ENCODE assay signal across 21 cellular contexts in genomic region chr7:103711413-103711812, GRCh38.
DNase-seq lines count a peak whose midpoint lies in the region; ATAC-seq and TF ChIP-seq lines count a peak whose summit lies in the region.
"Had no signal": no experiment of that assay in that cellular context is flagged by ENCODE, and none has a peak within 500 bp of the region (broad histone marks: within the 10 kb centered on the region; RNA-seq: fewer than 3 reads in every experiment).

No MANE protein-coding gene starts in this region.

- no peaks in the 10 kb centered on the region for H3K36me3 ChIP-seq in SK-N-SH (replicated peaks in 1 of 2; ENCODE audit: control insufficient read depth in 1 of 2, insufficient read depth in 2 of 2, low read length in 1 of 2)
- no peaks in the 10 kb centered on the region for H3K36me3 ChIP-seq in GM23248 (ENCODE audit: low read depth)
- no peaks in the 10 kb centered on the region for H3K36me3 ChIP-seq in PC-3 (ENCODE audit: low read depth, low read length)
- no peaks in the 10 kb centered on the region for H3K36me3 ChIP-seq in osteoblast (ENCODE audit: insufficient read depth, low read length)
- H3K36me3 ChIP-seq: BE2C; BLaER1 treated with 17β-estradiol and CSF1 and Interleukin-3, amounts not matched to agents 10 nM and 100 nM had no signal

- H3K4me1 ChIP-seq in SK-N-SH (ENCODE audit: control insufficient read depth in 1 of 2, insufficient read depth in 2 of 2, low read depth in 1 of 2, low read length in 1 of 2) (peaks cover 5 to 17% of the 10 kb centered on the region in 2 experiments; a peak in 2 of 4 replicates), GM23248 (ENCODE audit: insufficient read depth) (peaks cover 30% of the 10 kb centered on the region), PC-3 (ENCODE audit: insufficient read depth, low read length) (peaks cover 28% of the 10 kb centered on the region), osteoblast (ENCODE audit: insufficient read depth, low read length) (peaks cover 10% of the 10 kb centered on the region)
- H3K4me1 ChIP-seq: BLaER1 treated with 17β-estradiol and CSF1 and Interleukin-3, amounts not matched to agents 10 nM and 100 nM had no signal

- H2AFZ ChIP-seq in SK-N-SH (ENCODE audit: low read depth) (no peak overlapping the region), GM23248 (no peak overlapping the region), PC-3 (ENCODE audit: low read length) (no peak overlapping the region), osteoblast (ENCODE audit: low read length) (no peak overlapping the region)
- H2AFZ ChIP-seq: GM23338 had no signal

- no peaks in the 10 kb centered on the region for H3K9me3 ChIP-seq in SK-N-SH
- no peaks in the 10 kb centered on the region for H3K9me3 ChIP-seq in GM23248 (ENCODE audit: low read depth)
- H3K9me3 ChIP-seq in PC-3 (ENCODE audit: low read length): no peaks in the 10 kb centered on the region
- no peaks in the 10 kb centered on the region for H3K9me3 ChIP-seq in osteoblast (ENCODE audit: low read depth, low read length)
- H3K9me3 ChIP-seq: BE2C; BLaER1 treated with 17β-estradiol and CSF1 and Interleukin-3, amounts not matched to agents 10 nM and 100 nM had no signal

- intact Hi-C loops in PC-3 (cut with micrococcal nuclease): no loop called here

- no peak for TF ChIP-seq RAD21 in SK-N-SH (IDR thresholded peaks at IDR 0.05; ENCODE audit: low read length)

- H4K20me1 ChIP-seq in SK-N-SH (ENCODE audit: insufficient read depth) (no peaks in the 10 kb centered on the region), GM23248 (ENCODE audit: insufficient read depth) (no peaks in the 10 kb centered on the region), PC-3 (ENCODE audit: low read length) (no peaks in the 10 kb centered on the region), osteoblast (ENCODE audit: insufficient read depth, low read length) (no peaks in the 10 kb centered on the region)
- H4K20me1 ChIP-seq: BLaER1 treated with 17β-estradiol and CSF1 and Interleukin-3, amounts not matched to agents 10 nM and 100 nM had no signal

- H3K4me3 ChIP-seq in SK-N-SH (ENCODE audit: low read depth in 2 of 2, low read length in 1 of 2) (no peak overlapping the region), GM23248 (no peak overlapping the region), PC-3 (ENCODE audit: low read length) (no peak overlapping the region), osteoblast (ENCODE audit: insufficient read depth, low read length) (no peak overlapping the region)
- H3K4me3 ChIP-seq: BLaER1 treated with 17β-estradiol and CSF1 and Interleukin-3, amounts not matched to agents 10 nM and 100 nM; GM23338 had no signal

- POLR2A ChIA-PET in SK-N-SH (lab: Yijun Ruan, JAX): interaction anchor here (0.5 kb wide), 1 partner anchor 476 kb away, joined by 6 read pairs; no protein-coding TSS in a partner anchor
- POLR2A ChIA-PET in PC-3 (lab: Charles Lee; ENCODE audit: unreplicated experiment): interaction anchor here (0.5 to 0.7 kb wide), 2 partner anchors 161 to 485 kb away, joined by 3 read pairs; no protein-coding TSS in a partner anchor

- TF ChIP-seq EP300 in SK-N-SH (IDR thresholded peaks at IDR 0.05; ENCODE audit: borderline replicate concordance in 1 of 2, low read depth in 1 of 2, low read length in 1 of 2): no peak

- H3K27ac ChIP-seq in SK-N-SH (ENCODE audit: low read depth in 2 of 2, low read length in 1 of 2) (peak overlapping the region in 1 of 2 experiments; percentile 34; a peak in 2 of 4 replicates), GM23248 (no peak overlapping the region), PC-3 (ENCODE audit: low read length) (peak overlapping the region; percentile 84), osteoblast (ENCODE audit: low read depth, low read length) (peak overlapping the region; percentile 39)
- H3K27ac ChIP-seq: 22Rv1; BLaER1 treated with 17β-estradiol and CSF1 and Interleukin-3, amounts not matched to agents 10 nM and 100 nM had no signal

- no peaks in the 10 kb centered on the region for H3K27me3 ChIP-seq in SK-N-SH (ENCODE audit: insufficient read depth)
- no peaks in the 10 kb centered on the region for H3K27me3 ChIP-seq in GM23248 (replicated peaks; ENCODE audit: insufficient read depth)
- no peaks in the 10 kb centered on the region for H3K27me3 ChIP-seq in PC-3 (ENCODE audit: low read length)
- H3K27me3 ChIP-seq in osteoblast (ENCODE audit: insufficient read depth, low read length): no peaks in the 10 kb centered on the region
- H3K27me3 ChIP-seq: BE2C; BLaER1 treated with 17β-estradiol and CSF1 and Interleukin-3, amounts not matched to agents 10 nM and 100 nM had no signal

- TF ChIP-seq CTCF in SK-N-SH (IDR thresholded peaks at IDR 0.05) (no peak), PC-3 (conservative IDR thresholded peaks at IDR 0.05; ENCODE audit: low read depth, low read length) (no peak), osteoblast (IDR thresholded peaks at IDR 0.05; ENCODE audit: extremely low read depth, low read depth, low read length) (no peak)

- no peak for DNase-seq in SK-N-SH
- no peak for DNase-seq in GM23248
- DNase-seq in PC-3: peak; percentile 53
- no peak for DNase-seq in osteoblast (ENCODE audit: insufficient read length, low spot score, missing footprints)
- no peak for DNase-seq in dedifferentiated amniotic fluid mesenchymal stem cell (ENCODE audit: extremely low spot score)
- DNase-seq in stimulated activated naive CD4-positive, alpha-beta T cell (lab: John Stamatoyannopoulos, UW): no peak
- DNase-seq: ACHN; AML-193; BE2C; CD4-positive, alpha-beta T cell; CD8-positive, alpha-beta memory T cell; DMS 273 treated with DMSO at 0.1 percent for 48 hours; DMS79 treated with DMSO at 0.1 percent for 48 hours; GF-D8; H9 had no signal

- peaks cover 24% of the 10 kb centered on the region for H3F3A ChIP-seq in SK-N-SH (replicated peaks; ENCODE audit: insufficient read depth)
- H3F3A ChIP-seq in GM23248 (ENCODE audit: insufficient read depth): peaks cover 12% of the 10 kb centered on the region
- no peaks in the 10 kb centered on the region for H3F3A ChIP-seq in PC-3 (ENCODE audit: low read length, unreplicated experiment)

- BruUV-seq in PC-3 (replicated peaks; lab: Mats Ljungman, UMichigan): no TSS peak

- ATAC-seq in SK-N-SH treated with all-trans-retinoic acid at 6 μM for 48 hours (no peak), PC-3 (peak; percentile 72), GM19351 (IDR thresholded peaks at IDR 0.05; ENCODE audit: unreplicated experiment) (no peak)
- ATAC-seq: GM23338, HCT116 had no signal

- H3K9ac ChIP-seq in SK-N-SH: no peak overlapping the region
- H3K9ac ChIP-seq in GM23248: no peak overlapping the region
- H3K9ac ChIP-seq in PC-3 (ENCODE audit: low read length): peak overlapping the region; percentile 39; the same call in 1 of the 2 replicates
- H3K9ac ChIP-seq: BLaER1 treated with 17β-estradiol and CSF1 and Interleukin-3, amounts not matched to agents 10 nM and 100 nM had no signal

- H3K4me2 ChIP-seq in SK-N-SH (no peak overlapping the region), GM23248 (ENCODE audit: unreplicated experiment) (peak overlapping the region; percentile 35), PC-3 (ENCODE audit: low read length) (peak overlapping the region; percentile 55; the same call in 1 of the 2 replicates), osteoblast (ENCODE audit: insufficient read depth, low read length) (no peak overlapping the region)
- H3K4me2 ChIP-seq: BLaER1 treated with 17β-estradiol and CSF1 and Interleukin-3, amounts not matched to agents 10 nM and 100 nM; GM23338 had no signal

- CTCF ChIA-PET in SK-N-SH (lab: Yijun Ruan, JAX): interaction anchor here (1.2 kb wide), 1 partner anchor 20 kb away, joined by 3 read pairs; no protein-coding TSS in a partner anchor
- CTCF ChIA-PET in PC-3 (lab: Charles Lee): interaction anchor here (0.6 kb wide), 1 partner anchor 46 kb away, joined by 3 read pairs; no protein-coding TSS in a partner anchor

- in situ Hi-C loops in GM23248 (cut with MboI): no loop called here

- no peaks in the 10 kb centered on the region for H3K9me2 ChIP-seq in SK-N-SH
- no peaks in the 10 kb centered on the region for H3K9me2 ChIP-seq in GM23248 (ENCODE audit: insufficient read depth)
- no peaks in the 10 kb centered on the region for H3K9me2 ChIP-seq in PC-3 (replicated peaks; ENCODE audit: low read length)

- WGBS in SK-N-SH (ENCODE audit: low lambda C conversion rate): 56% methylated on average over 4 of the region's 4 CpGs
- 64 to 65% methylated on average over 4 of the region's 4 CpGs for WGBS in GM23248 (ENCODE audit: low coverage in 1 of 2, low lambda C conversion rate in 2 of 2, missing lambda C conversion rate in 2 of 2), 2 experiments

- H3K79me2 ChIP-seq in SK-N-SH (ENCODE audit: insufficient read depth) (no peaks in the 10 kb centered on the region), GM23248 (ENCODE audit: insufficient read depth) (no peaks in the 10 kb centered on the region), PC-3 (ENCODE audit: low read length) (no peaks in the 10 kb centered on the region), osteoblast (ENCODE audit: insufficient read depth, low read length) (no peaks in the 10 kb centered on the region)

TF ChIP-seq in SK-N-SH treated with all-trans-retinoic acid at 6 μM for 48 hours, 23 proteins besides CTCF, POLR2A, EP300 and RAD21:
- peak; percentile 14; the same call in 1 of the 2 replicates for TF ChIP-seq ISL1 (CRISPR knock-in tag; IDR thresholded peaks at IDR 0.05)
- no peak for TF ChIP-seq CSDC2 (CRISPR knock-in tag; IDR thresholded peaks at IDR 0.05)
- TF ChIP-seq BACH2 (CRISPR knock-in tag; IDR thresholded peaks at IDR 0.05; ENCODE audit: borderline replicate concordance): no peak
- TF ChIP-seq RARB (CRISPR knock-in tag; IDR thresholded peaks at IDR 0.05): no peak

TF ChIP-seq in SK-N-SH, 30 proteins besides CTCF, POLR2A, EP300 and RAD21:
- no peak for TF ChIP-seq FOXJ3 (CRISPR knock-in tag; IDR thresholded peaks at IDR 0.05)
- no peak for TF ChIP-seq TCF12 (IDR thresholded peaks at IDR 0.05)
- TF ChIP-seq SMC3 (IDR thresholded peaks at IDR 0.05; ENCODE audit: low read depth, low read length): no peak
- TF ChIP-seq, protein P1, sequence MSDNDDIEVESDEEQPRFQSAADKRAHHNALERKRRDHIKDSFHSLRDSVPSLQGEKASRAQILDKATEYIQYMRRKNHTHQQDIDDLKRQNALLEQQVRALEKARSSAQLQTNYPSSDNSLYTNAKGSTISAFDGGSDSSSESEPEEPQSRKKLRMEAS (IDR thresholded peaks at IDR 0.05; ENCODE audit: low read depth): no peak
- TF ChIP-seq JUND (IDR thresholded peaks at IDR 0.05): no peak
- no peak for TF ChIP-seq MEF2A (IDR thresholded peaks at IDR 0.05; ENCODE audit: borderline replicate concordance, low read depth)
- no peak for TF ChIP-seq RXRA (IDR thresholded peaks at IDR 0.05; ENCODE audit: borderline replicate concordance, low read depth)
TF ChIP-seq in SK-N-SH: peak in this region for 0.

Comparison
In these comparisons a context has a peak if more than half of its experiments do, and no peak if none do; other contexts are left out.
1. H3K4me2 ChIP-seq: peak in GM23248 (single experiment) and PC-3 (single experiment); none in SK-N-SH (single experiment) and osteoblast (single experiment).